In the genomic region with DNA sequence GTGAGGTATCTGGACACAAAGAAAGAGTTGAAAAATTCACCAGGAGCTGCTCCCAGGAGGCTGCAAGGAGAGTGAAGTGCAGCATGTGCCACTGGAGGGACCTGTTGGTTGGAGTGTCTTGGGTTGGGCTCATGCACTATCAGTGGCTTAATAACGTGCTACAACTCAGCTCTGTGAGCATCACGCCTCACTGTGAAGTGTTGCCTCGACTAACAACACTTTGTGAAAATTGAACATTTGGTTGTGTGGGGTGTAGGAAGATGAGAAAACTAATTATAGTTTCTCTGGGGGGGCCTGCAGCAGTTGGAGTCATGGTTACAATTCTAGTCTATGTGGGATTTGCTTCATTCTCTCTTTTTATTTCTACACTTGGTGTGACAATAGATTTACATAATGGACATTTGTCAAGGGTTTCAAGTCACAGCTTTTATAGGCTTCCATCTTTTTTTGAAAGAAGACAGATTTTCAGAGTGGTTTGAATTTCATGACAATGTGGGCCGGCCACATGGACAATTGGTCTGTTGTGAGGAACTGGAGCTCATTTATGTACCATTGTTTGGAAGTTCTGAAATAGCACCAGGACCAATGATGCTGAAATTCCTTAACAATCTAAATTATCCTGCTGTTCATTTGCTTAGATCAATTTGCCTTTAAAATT, we compare ENCODE assay signal across 35 cellular contexts.
"Had no signal": no experiment of that assay in that cellular context is flagged by ENCODE, and none has a peak within 500 bp of the region (broad histone marks: within the 10 kb centered on the region; RNA-seq: fewer than 3 reads in every experiment).

No MANE protein-coding gene starts in this region.

- H3K27ac ChIP-seq: adrenal gland, body of pancreas, brain microvascular endothelial cell, breast epithelium, VCaP had no signal

- H3K9me3 Mint-ChIP-seq: activated B cell treated with CpG ODN at 0.5 μM for 24 hours; activated CD4-positive, alpha-beta T cell treated with anti-CD3 and anti-CD28 coated beads, Interleukin-2, amount 10 ng/mL, durations not matched to agents 24 days and 14 days; activated CD8-positive, alpha-beta T cell treated with anti-CD3 and anti-CD28 coated beads for 36 hours; activated naive CD4-positive, alpha-beta T cell treated with anti-CD3 and anti-CD28 coated beads for 36 hours; activated naive CD4-positive, alpha-beta T cell treated with anti-CD3 and anti-CD28 coated beads, Interleukin-2, amount 50 U/mL, for 72 hours; activated naive CD8-positive, alpha-beta T cell treated with anti-CD3 and anti-CD28 coated beads for 36 hours; activated T-cell treated with anti-CD3 and anti-CD28 coated beads, Interleukin-2, amount 50 U/mL, for 4 hours; activated T-helper 1 cell treated with anti-CD3 and anti-CD28 coated beads, Interleukin-12 subunit alpha, Interleukin-12 subunit beta, Interleukin-2, Interleukin-4 antibody, amounts not matched to agents 30 ng/mL and 10 ng/mL and 1 ng/mL, durations not matched to agents 14 hours and 24 hours and 36 hours; activated T-helper 17 cell treated with anti-CD3 and anti-CD28 coated beads, Interleukin-2, amount 50 U/mL, for 72 hours; T-helper 1 cell treated with Interleukin-12 subunit alpha and Interleukin-12 subunit beta and Interleukin-4 antibody, amounts not matched to agents 30 μg/mL and 1 μg/mL, for 36 hours; T-helper 2 cell treated with Interferon-gamma antibody and Interleukin-4, amounts not matched to agents 5 μg/mL and 100 μg/mL, for 36 hours had no signal

- H3K4me1 ChIP-seq: adrenal gland, body of pancreas, breast epithelium had no signal

- H3K4me3 Mint-ChIP-seq: activated B cell treated with CpG ODN at 0.5 μM for 24 hours; activated CD4-positive, alpha-beta T cell treated with anti-CD3 and anti-CD28 coated beads, Interleukin-2, amount 10 ng/mL, durations not matched to agents 24 days and 14 days; activated CD8-positive, alpha-beta T cell treated with anti-CD3 and anti-CD28 coated beads for 36 hours; activated naive CD4-positive, alpha-beta T cell treated with anti-CD3 and anti-CD28 coated beads for 36 hours; activated naive CD8-positive, alpha-beta T cell treated with anti-CD3 and anti-CD28 coated beads for 36 hours; activated T-cell treated with anti-CD3 and anti-CD28 coated beads, Interleukin-2, amount 50 U/mL, for 4 hours; activated T-cell treated with anti-CD3 and anti-CD28 coated beads, Interleukin-2, amount 50 U/mL, for 72 hours; activated T-helper 1 cell treated with anti-CD3 and anti-CD28 coated beads, Interleukin-12 subunit alpha, Interleukin-12 subunit beta, Interleukin-2, Interleukin-4 antibody, amounts not matched to agents 30 ng/mL and 10 ng/mL and 1 ng/mL, durations not matched to agents 14 hours and 24 hours and 36 hours; activated T-helper 17 cell treated with anti-CD3 and anti-CD28 coated beads, Interleukin-2, amount 50 U/mL, for 72 hours; T-helper 1 cell treated with Interleukin-12 subunit alpha and Interleukin-12 subunit beta and Interleukin-4 antibody, amounts not matched to agents 30 μg/mL and 1 μg/mL, for 36 hours; T-helper 2 cell treated with Interferon-gamma antibody and Interleukin-4, amounts not matched to agents 5 μg/mL and 100 μg/mL, for 36 hours had no signal

- H3K36me3 Mint-ChIP-seq: activated naive CD4-positive, alpha-beta T cell treated with anti-CD3 and anti-CD28 coated beads, Interleukin-2, amount 50 U/mL, for 72 hours; activated naive CD8-positive, alpha-beta T cell treated with anti-CD3 and anti-CD28 coated beads for 36 hours had no signal

- H3K4me3 ChIP-seq: adrenal gland, body of pancreas, breast epithelium had no signal

- H3K9me3 ChIP-seq: adrenal gland, body of pancreas had no signal

- H3K36me3 ChIP-seq: adrenal gland, brain microvascular endothelial cell, breast epithelium had no signal

- H3K27me3 ChIP-seq: adrenal gland, body of pancreas, brain microvascular endothelial cell, breast epithelium had no signal

- DNase-seq: activated B cell treated with CpG ODN at 0.5 μM for 24 hours; activated CD4-positive, alpha-beta T cell treated with anti-CD3 and anti-CD28 coated beads for 4 hours; activated CD4-positive, alpha-beta T cell treated with anti-CD3 and anti-CD28 coated beads, Interleukin-2, amount 10 ng/mL, durations not matched to agents 24 days and 14 days; activated CD4-positive, alpha-beta T cell treated with anti-CD3 and anti-CD28 coated beads, Interleukin-2, amount 50 U/mL, for 1 hour; activated CD4-positive, alpha-beta T cell treated with anti-CD3 and anti-CD28 coated beads, Interleukin-2, amount 50 U/mL, for 48 hours; activated CD4-positive, CD25-positive, alpha-beta regulatory T cell treated with anti-CD3 and anti-CD28 coated beads, Interleukin-2, amount 50 U/mL, for 72 hours; activated CD8-positive, alpha-beta memory T cell treated with anti-CD3 and anti-CD28 coated beads, Interleukin-2, amount 50 U/mL, for 4 hours; activated CD8-positive, alpha-beta T cell treated with anti-CD3 and anti-CD28 coated beads for 36 hours; activated effector memory CD4-positive, alpha-beta T cell treated with anti-CD3 and anti-CD28 coated beads, Interleukin-2, amount 50 U/mL, for 16 hours; activated gamma-delta T cell treated with Interleukin-2 at 50 U/mL for 16 hours; activated naive CD4-positive, alpha-beta T cell; activated naive CD4-positive, alpha-beta T cell treated with anti-CD3 and anti-CD28 coated beads for 36 hours; activated naive CD4-positive, alpha-beta T cell treated with anti-CD3 and anti-CD28 coated beads, Interleukin-2, amount 50 U/mL, for 16 hours; activated naive CD8-positive, alpha-beta T cell treated with anti-CD3 and anti-CD28 coated beads for 36 hours; activated T-cell treated with anti-CD3 and anti-CD28 coated beads for 4 hours; activated T-cell treated with anti-CD3 and anti-CD28 coated beads, Interleukin-2, amount 50 U/mL, for 1 hour; activated T-cell treated with anti-CD3 and anti-CD28 coated beads, Interleukin-2, amount 50 U/mL, for 4 hours; activated T-cell treated with anti-CD3 and anti-CD28 coated beads, Interleukin-2, amount 50 U/mL, for 72 hours; adrenal gland; amniotic stem cell; aorta; body of pancreas; brain microvascular endothelial cell; central memory CD4-positive, alpha-beta T cell; SW 1271; T-helper 1 cell; T-helper 2 cell; T-helper 9 cell had no signal

- H3K4me1 Mint-ChIP-seq: activated B cell treated with CpG ODN at 0.5 μM for 24 hours; activated CD4-positive, alpha-beta T cell treated with anti-CD3 and anti-CD28 coated beads, Interleukin-2, amount 10 ng/mL, durations not matched to agents 24 days and 14 days; activated naive CD8-positive, alpha-beta T cell treated with anti-CD3 and anti-CD28 coated beads for 36 hours; activated T-helper 17 cell treated with anti-CD3 and anti-CD28 coated beads, Interleukin-2, amount 50 U/mL, for 72 hours had no signal

- H3K27ac Mint-ChIP-seq: activated B cell treated with CpG ODN at 0.5 μM for 24 hours; activated CD4-positive, alpha-beta T cell treated with anti-CD3 and anti-CD28 coated beads, Interleukin-2, amount 10 ng/mL, durations not matched to agents 24 days and 14 days; activated CD8-positive, alpha-beta T cell treated with anti-CD3 and anti-CD28 coated beads for 36 hours; activated naive CD4-positive, alpha-beta T cell treated with anti-CD3 and anti-CD28 coated beads for 36 hours; activated naive CD4-positive, alpha-beta T cell treated with anti-CD3 and anti-CD28 coated beads, Interleukin-2, amount 50 U/mL, for 72 hours; activated naive CD8-positive, alpha-beta T cell treated with anti-CD3 and anti-CD28 coated beads for 36 hours; activated T-cell treated with anti-CD3 and anti-CD28 coated beads, Interleukin-2, amount 50 U/mL, for 72 hours; activated T-helper 1 cell treated with anti-CD3 and anti-CD28 coated beads, Interleukin-12 subunit alpha, Interleukin-12 subunit beta, Interleukin-2, Interleukin-4 antibody, amounts not matched to agents 30 ng/mL and 10 ng/mL and 1 ng/mL, durations not matched to agents 14 hours and 24 hours and 36 hours; activated T-helper 17 cell treated with anti-CD3 and anti-CD28 coated beads, Interleukin-2, amount 50 U/mL, for 72 hours; T-helper 1 cell treated with Interleukin-12 subunit alpha and Interleukin-12 subunit beta and Interleukin-4 antibody, amounts not matched to agents 30 μg/mL and 1 μg/mL, for 36 hours; T-helper 2 cell treated with Interferon-gamma antibody and Interleukin-4, amounts not matched to agents 5 μg/mL and 100 μg/mL, for 36 hours had no signal
